Comparison of ENCODE assay signal across 22 cellular contexts in genomic region chr2:195666113-195666712, GRCh38. TPM values are rescaled to one million over a fixed set of nuclear protein-coding genes. Genes with fewer than 3 reads are reported as not detected.
DNase-seq lines count a peak whose midpoint lies in the region; ATAC-seq and TF ChIP-seq lines count a peak whose summit lies in the region.
"Had no signal": no experiment of that assay in that cellular context is flagged by ENCODE, and none has a peak within 500 bp of the region (broad histone marks: within the 10 kb centered on the region; RNA-seq: fewer than 3 reads in every experiment).

No MANE protein-coding gene starts in this region.

- H3K4me1 Mint-ChIP-seq in HFFc6 (ENCODE audit: low read depth): peaks cover 28% of the 10 kb centered on the region
- H3K4me1 Mint-ChIP-seq in activated naive CD8-positive, alpha-beta T cell treated with anti-CD3 and anti-CD28 coated beads, Interleukin-2, amount 50 U/mL, for 24 hours: peaks cover 57% of the 10 kb centered on the region
- peaks cover 19 to 74% (median 59%) of the 10 kb centered on the region in 4 donors for H3K4me1 Mint-ChIP-seq in naive thymus-derived CD8-positive, alpha-beta T cell

- DNase-seq in NCI-H345 treated with DMSO at 0.1 percent for 48 hours (lab: John Stamatoyannopoulos, UW; ENCODE audit: unreplicated experiment) (peak; percentile 8), NCI-H345 (lab: John Stamatoyannopoulos, UW) (no peak), HFFc6 (no peak), NCI-H1694 treated with DMSO at 0.1 percent for 48 hours (lab: John Stamatoyannopoulos, UW) (no peak), HPDE6-E6E7 (ENCODE audit: extremely low spot score) (no peak)
- no peak for DNase-seq in activated naive CD8-positive, alpha-beta T cell treated with anti-CD3 and anti-CD28 coated beads, Interleukin-2, amount 50 U/mL, for 24 hours
- DNase-seq in naive thymus-derived CD8-positive, alpha-beta T cell: no peak
- no peak for DNase-seq in stimulated activated CD8-positive, alpha-beta memory T cell treated with anti-CD3 and anti-CD28 coated beads, Interleukin-4, amount 100 ng/mL, for 48 hours
- DNase-seq: activated CD4-positive, alpha-beta T cell treated with anti-CD3 and anti-CD28 coated beads for 48 hours; activated naive CD4-positive, alpha-beta T cell treated with anti-CD3 and anti-CD28 coated beads for 36 hours; DMS 273 treated with DMSO at 0.1 percent for 48 hours; GDM1; hypothalamus; NCI-H146; NCI-H510A treated with DMSO at 0.1 percent for 48 hours; nephron progenitor cell; posterior cingulate gyrus; sigmoid colon; stimulated activated naive CD8-positive, alpha-beta T cell treated with anti-CD3 and anti-CD28 coated beads, Interleukin-15, amount 100 ng/mL, for 72 hours; SW 1271; upper lobe of left lung had no signal

- H3K27ac Mint-ChIP-seq in HFFc6: 0 out of 2 replicates have a peak overlapping the region, but pooled peaks have one; percentile 5
- H3K27ac Mint-ChIP-seq in activated naive CD8-positive, alpha-beta T cell treated with anti-CD3 and anti-CD28 coated beads, Interleukin-2, amount 50 U/mL, for 24 hours: peak overlapping the region; percentile 61
- H3K27ac Mint-ChIP-seq in naive thymus-derived CD8-positive, alpha-beta T cell: peak overlapping the region; percentile 10 to 99 (median 80)
- H3K27ac Mint-ChIP-seq: activated naive CD4-positive, alpha-beta T cell treated with anti-CD3 and anti-CD28 coated beads for 36 hours; nephron progenitor cell; stimulated activated naive CD8-positive, alpha-beta T cell treated with anti-CD3 and anti-CD28 coated beads, Interleukin-15, amount 100 ng/mL, for 72 hours had no signal

- TF ChIP-seq CTCF in HFFc6 (IDR thresholded peaks at IDR 0.05): no peak

- no peak for ATAC-seq in activated naive CD8-positive, alpha-beta T cell treated with anti-CD3 and anti-CD28 coated beads, Interleukin-2, amount 50 U/mL, for 24 hours
- ATAC-seq in naive thymus-derived CD8-positive, alpha-beta T cell: no peak
- ATAC-seq: Right ventricle myocardium inferior; stimulated activated naive CD8-positive, alpha-beta T cell treated with anti-CD3 and anti-CD28 coated beads, Interleukin-15, amount 100 ng/mL, for 72 hours had no signal

- H3K4me3 Mint-ChIP-seq in HFFc6: no peak overlapping the region
- H3K4me3 Mint-ChIP-seq in activated naive CD8-positive, alpha-beta T cell treated with anti-CD3 and anti-CD28 coated beads, Interleukin-2, amount 50 U/mL, for 24 hours: no peak overlapping the region
- H3K4me3 Mint-ChIP-seq in naive thymus-derived CD8-positive, alpha-beta T cell: peak overlapping the region in 4 of 10 donors; percentile 9 to 38 (median 15)
- H3K4me3 Mint-ChIP-seq: activated naive CD4-positive, alpha-beta T cell treated with anti-CD3 and anti-CD28 coated beads for 36 hours; nephron progenitor cell had no signal

- no peaks in the 10 kb centered on the region for H3K9me3 Mint-ChIP-seq in HFFc6
- H3K9me3 Mint-ChIP-seq in activated naive CD8-positive, alpha-beta T cell treated with anti-CD3 and anti-CD28 coated beads, Interleukin-2, amount 50 U/mL, for 24 hours: no peaks in the 10 kb centered on the region
- H3K9me3 Mint-ChIP-seq in naive thymus-derived CD8-positive, alpha-beta T cell: no peaks in the 10 kb centered on the region
- H3K9me3 Mint-ChIP-seq: activated naive CD4-positive, alpha-beta T cell treated with anti-CD3 and anti-CD28 coated beads for 36 hours; nephron progenitor cell; stimulated activated naive CD8-positive, alpha-beta T cell treated with anti-CD3 and anti-CD28 coated beads, Interleukin-15, amount 100 ng/mL, for 72 hours had no signal

- H3K36me3 Mint-ChIP-seq in HFFc6 (ENCODE audit: low read depth): no peaks in the 10 kb centered on the region
- H3K36me3 Mint-ChIP-seq in activated naive CD8-positive, alpha-beta T cell treated with anti-CD3 and anti-CD28 coated beads, Interleukin-2, amount 50 U/mL, for 24 hours (ENCODE audit: low read depth): no peaks in the 10 kb centered on the region
- H3K36me3 Mint-ChIP-seq in naive thymus-derived CD8-positive, alpha-beta T cell: no peaks in the 10 kb centered on the region

- POLR2A ChIA-PET in naive thymus-derived CD8-positive, alpha-beta T cell (lab: Charles Lee): interaction anchor here (2.0 to 3.1 kb wide), 2 partner anchors 9 to 107 kb away, joined by 7 to 18 read pairs; partner anchors contain the start of gene SLC39A10

- no peaks in the 10 kb centered on the region for H3K27me3 Mint-ChIP-seq in HFFc6 (ENCODE audit: insufficient read depth)
- no peaks in the 10 kb centered on the region for H3K27me3 Mint-ChIP-seq in activated naive CD8-positive, alpha-beta T cell treated with anti-CD3 and anti-CD28 coated beads, Interleukin-2, amount 50 U/mL, for 24 hours
- no peaks in the 10 kb centered on the region for H3K27me3 Mint-ChIP-seq in naive thymus-derived CD8-positive, alpha-beta T cell
- H3K27me3 Mint-ChIP-seq: stimulated activated naive CD8-positive, alpha-beta T cell treated with anti-CD3 and anti-CD28 coated beads, Interleukin-15, amount 100 ng/mL, for 72 hours had no signal

RNA-seq across cellular contexts. Expression of gene SLC39A10, which starts 9.2 kb away (rescaled TPM):
- 10 to 100 TPM; 24.8 to 30.4 (median 27.7) TPM for total RNA-seq in HFFc6 (2021; fragmentation: NEBNext Ultra II Directional; extraction: Animal tissue kit (Norgen Biotek cat#: 25700))
- 10 to 100 TPM; 77.3 to 80.4 TPM for total RNA-seq in naive thymus-derived CD8-positive, alpha-beta T cell
- polyA plus RNA-seq in naive thymus-derived CD8-positive, alpha-beta T cell: 10 to 100 TPM in 2 of 3 donors, 1 to 10 TPM in 1; 8.1 to 14.6 (median 12.6) TPM

Comparison
In these comparisons a context has a peak if more than half of its experiments do, and no peak if none do; other contexts are left out.
1. H3K27ac Mint-ChIP-seq: peak in every context shown above with its lines; median percentile 80 in naive thymus-derived CD8-positive, alpha-beta T cell; 61 in activated naive CD8-positive, alpha-beta T cell treated with anti-CD3 and anti-CD28 coated beads, Interleukin-2, amount 50 U/mL, for 24 hours; 5 in HFFc6.